In genomic region chr5:124651663-124652513, GRCh38 we compare ENCODE assay signal across 1 cellular context.
A peak's percentile ranks its signal among the peaks of the same experiment; 100 is the strongest.
TF ChIP-seq lines count a peak whose summit lies in the region.

No MANE protein-coding gene starts in this region.

TF ChIP-seq in K562, 482 proteins besides CTCF, POLR2A, EP300 and RAD21 (continued from another document and continues in another):
- TF ChIP-seq, protein P1, sequence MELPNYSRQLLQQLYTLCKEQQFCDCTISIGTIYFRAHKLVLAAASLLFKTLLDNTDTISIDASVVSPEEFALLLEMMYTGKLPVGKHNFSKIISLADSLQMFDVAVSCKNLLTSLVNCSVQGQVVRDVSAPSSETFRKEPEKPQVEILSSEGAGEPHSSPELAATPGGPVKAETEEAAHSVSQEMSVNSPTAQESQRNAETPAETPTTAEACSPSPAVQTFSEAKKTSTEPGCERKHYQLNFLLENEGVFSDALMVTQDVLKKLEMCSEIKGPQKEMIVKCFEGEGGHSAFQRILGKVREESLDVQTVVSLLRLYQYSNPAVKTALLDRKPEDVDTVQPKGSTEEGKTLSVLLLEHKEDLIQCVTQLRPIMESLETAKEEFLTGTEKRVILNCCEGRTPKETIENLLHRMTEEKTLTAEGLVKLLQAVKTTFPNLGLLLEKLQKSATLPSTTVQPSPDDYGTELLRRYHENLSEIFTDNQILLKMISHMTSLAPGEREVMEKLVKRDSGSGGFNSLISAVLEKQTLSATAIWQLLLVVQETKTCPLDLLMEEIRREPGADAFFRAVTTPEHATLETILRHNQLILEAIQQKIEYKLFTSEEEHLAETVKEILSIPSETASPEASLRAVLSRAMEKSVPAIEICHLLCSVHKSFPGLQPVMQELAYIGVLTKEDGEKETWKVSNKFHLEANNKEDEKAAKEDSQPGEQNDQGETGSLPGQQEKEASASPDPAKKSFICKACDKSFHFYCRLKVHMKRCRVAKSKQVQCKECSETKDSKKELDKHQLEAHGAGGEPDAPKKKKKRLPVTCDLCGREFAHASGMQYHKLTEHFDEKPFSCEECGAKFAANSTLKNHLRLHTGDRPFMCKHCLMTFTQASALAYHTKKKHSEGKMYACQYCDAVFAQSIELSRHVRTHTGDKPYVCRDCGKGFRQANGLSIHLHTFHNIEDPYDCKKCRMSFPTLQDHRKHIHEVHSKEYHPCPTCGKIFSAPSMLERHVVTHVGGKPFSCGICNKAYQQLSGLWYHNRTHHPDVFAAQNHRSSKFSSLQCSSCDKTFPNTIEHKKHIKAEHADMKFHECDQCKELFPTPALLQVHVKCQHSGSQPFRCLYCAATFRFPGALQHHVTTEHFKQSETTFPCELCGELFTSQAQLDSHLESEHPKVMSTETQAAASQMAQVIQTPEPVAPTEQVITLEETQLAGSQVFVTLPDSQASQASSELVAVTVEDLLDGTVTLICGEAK (IDR thresholded peaks at IDR 0.05) = peak; percentile 22; the same call in 1 of the 2 replicates
- TF ChIP-seq, protein P1 (CRISPR knock-in tag; IDR thresholded peaks at IDR 0.05) = no peak
- TF ChIP-seq HNRNPUL1 (IDR thresholded peaks at IDR 0.05; ENCODE audit: low read length) (no peak), MAFG (tag; conservative IDR thresholded peaks at IDR 0.05) (no peak), MCM3 (IDR thresholded peaks at IDR 0.05) (no peak), MTA1 (IDR thresholded peaks at IDR 0.05; ENCODE audit: borderline replicate concordance) (peak; percentile 94), MYBL2 (IDR thresholded peaks at IDR 0.05; ENCODE audit: low read depth) (no peak; the same call in 1 of the 2 replicates), MYBL2 (CRISPR knock-in tag; IDR thresholded peaks at IDR 0.05; ENCODE audit: borderline replicate concordance) (no peak), PCBP1 (IDR thresholded peaks at IDR 0.05; ENCODE audit: low read depth, low read length, poor library complexity, severe bottlenecking) (peak; percentile 24), RUNX1 (IDR thresholded peaks at IDR 0.05; ENCODE audit: low read depth) (no peak), HDAC2 (IDR thresholded peaks at IDR 0.05) (peak; percentile 97), TARDBP (IDR thresholded peaks at IDR 0.05) (peak; percentile 99), RCOR1 (IDR thresholded peaks at IDR 0.05; ENCODE audit: borderline replicate concordance in 1 of 2, low read depth in 2 of 2, low read length in 2 of 2) (peak; percentile 83 to 98), ZNF408 (CRISPR knock-in tag; IDR thresholded peaks at IDR 0.05; ENCODE audit: low read depth) (no peak), ZNF282 (CRISPR knock-in tag; IDR thresholded peaks at IDR 0.05) (no peak), PPARD (CRISPR knock-in tag; IDR thresholded peaks at IDR 0.05) (no peak), SOX6 (IDR thresholded peaks at IDR 0.05) (peak; percentile 97), TAF9B (IDR thresholded peaks at IDR 0.05; ENCODE audit: partially characterized antibody) (peak; percentile 32), ZFPM2 (CRISPR knock-in tag; IDR thresholded peaks at IDR 0.05) (no peak), ZFP30 (CRISPR knock-in tag; IDR thresholded peaks at IDR 0.05; ENCODE audit: borderline replicate concordance) (no peak), ZNF75A (CRISPR knock-in tag; IDR thresholded peaks at IDR 0.05) (no peak), ZNF263 (CRISPR knock-in tag; IDR thresholded peaks at IDR 0.05; ENCODE audit: borderline replicate concordance) (no peak), ADNP (tag; IDR thresholded peaks at IDR 0.05) (0 out of 2 replicates have a peak, but pooled peaks have one; percentile 20), ZBTB2 (IDR thresholded peaks at IDR 0.05) (peak; percentile 95), MNT (conservative IDR thresholded peaks at IDR 0.05) (peak; percentile 64 to 90; a peak in 3 of 4 replicates), RBFOX2 (IDR thresholded peaks at IDR 0.05; ENCODE audit: low read depth, low read length) (peak; percentile 97), SMAD3 (CRISPR knock-in tag; conservative IDR thresholded peaks at IDR 0.05) (0 out of 2 replicates have a peak, but pooled peaks have one; percentile 63), E2F4 (CRISPR knock-in tag; IDR thresholded peaks at IDR 0.05; ENCODE audit: low read depth) (0 out of 2 replicates have a peak, but pooled peaks have one; percentile 65), CCAR2 (IDR thresholded peaks at IDR 0.05; ENCODE audit: low read depth, low read length) (no peak), NBN (IDR thresholded peaks at IDR 0.05; ENCODE audit: low read depth) (peak; percentile 95), ZNF316 (IDR thresholded peaks at IDR 0.05) (no peak), ZKSCAN8 (CRISPR knock-in tag; IDR thresholded peaks at IDR 0.05) (0 out of 2 replicates have a peak, but pooled peaks have one; percentile 52), PML (IDR thresholded peaks at IDR 0.05; ENCODE audit: low read length) (peak; percentile 98)
- TF ChIP-seq, protein P2, sequence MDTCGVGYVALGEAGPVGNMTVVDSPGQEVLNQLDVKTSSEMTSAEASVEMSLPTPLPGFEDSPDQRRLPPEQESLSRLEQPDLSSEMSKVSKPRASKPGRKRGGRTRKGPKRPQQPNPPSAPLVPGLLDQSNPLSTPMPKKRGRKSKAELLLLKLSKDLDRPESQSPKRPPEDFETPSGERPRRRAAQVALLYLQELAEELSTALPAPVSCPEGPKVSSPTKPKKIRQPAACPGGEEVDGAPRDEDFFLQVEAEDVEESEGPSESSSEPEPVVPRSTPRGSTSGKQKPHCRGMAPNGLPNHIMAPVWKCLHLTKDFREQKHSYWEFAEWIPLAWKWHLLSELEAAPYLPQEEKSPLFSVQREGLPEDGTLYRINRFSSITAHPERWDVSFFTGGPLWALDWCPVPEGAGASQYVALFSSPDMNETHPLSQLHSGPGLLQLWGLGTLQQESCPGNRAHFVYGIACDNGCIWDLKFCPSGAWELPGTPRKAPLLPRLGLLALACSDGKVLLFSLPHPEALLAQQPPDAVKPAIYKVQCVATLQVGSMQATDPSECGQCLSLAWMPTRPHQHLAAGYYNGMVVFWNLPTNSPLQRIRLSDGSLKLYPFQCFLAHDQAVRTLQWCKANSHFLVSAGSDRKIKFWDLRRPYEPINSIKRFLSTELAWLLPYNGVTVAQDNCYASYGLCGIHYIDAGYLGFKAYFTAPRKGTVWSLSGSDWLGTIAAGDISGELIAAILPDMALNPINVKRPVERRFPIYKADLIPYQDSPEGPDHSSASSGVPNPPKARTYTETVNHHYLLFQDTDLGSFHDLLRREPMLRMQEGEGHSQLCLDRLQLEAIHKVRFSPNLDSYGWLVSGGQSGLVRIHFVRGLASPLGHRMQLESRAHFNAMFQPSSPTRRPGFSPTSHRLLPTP (IDR thresholded peaks at IDR 0.05; ENCODE audit: borderline replicate concordance, extremely low read depth, insufficient read length) = no peak
- TF ChIP-seq, protein P3, sequence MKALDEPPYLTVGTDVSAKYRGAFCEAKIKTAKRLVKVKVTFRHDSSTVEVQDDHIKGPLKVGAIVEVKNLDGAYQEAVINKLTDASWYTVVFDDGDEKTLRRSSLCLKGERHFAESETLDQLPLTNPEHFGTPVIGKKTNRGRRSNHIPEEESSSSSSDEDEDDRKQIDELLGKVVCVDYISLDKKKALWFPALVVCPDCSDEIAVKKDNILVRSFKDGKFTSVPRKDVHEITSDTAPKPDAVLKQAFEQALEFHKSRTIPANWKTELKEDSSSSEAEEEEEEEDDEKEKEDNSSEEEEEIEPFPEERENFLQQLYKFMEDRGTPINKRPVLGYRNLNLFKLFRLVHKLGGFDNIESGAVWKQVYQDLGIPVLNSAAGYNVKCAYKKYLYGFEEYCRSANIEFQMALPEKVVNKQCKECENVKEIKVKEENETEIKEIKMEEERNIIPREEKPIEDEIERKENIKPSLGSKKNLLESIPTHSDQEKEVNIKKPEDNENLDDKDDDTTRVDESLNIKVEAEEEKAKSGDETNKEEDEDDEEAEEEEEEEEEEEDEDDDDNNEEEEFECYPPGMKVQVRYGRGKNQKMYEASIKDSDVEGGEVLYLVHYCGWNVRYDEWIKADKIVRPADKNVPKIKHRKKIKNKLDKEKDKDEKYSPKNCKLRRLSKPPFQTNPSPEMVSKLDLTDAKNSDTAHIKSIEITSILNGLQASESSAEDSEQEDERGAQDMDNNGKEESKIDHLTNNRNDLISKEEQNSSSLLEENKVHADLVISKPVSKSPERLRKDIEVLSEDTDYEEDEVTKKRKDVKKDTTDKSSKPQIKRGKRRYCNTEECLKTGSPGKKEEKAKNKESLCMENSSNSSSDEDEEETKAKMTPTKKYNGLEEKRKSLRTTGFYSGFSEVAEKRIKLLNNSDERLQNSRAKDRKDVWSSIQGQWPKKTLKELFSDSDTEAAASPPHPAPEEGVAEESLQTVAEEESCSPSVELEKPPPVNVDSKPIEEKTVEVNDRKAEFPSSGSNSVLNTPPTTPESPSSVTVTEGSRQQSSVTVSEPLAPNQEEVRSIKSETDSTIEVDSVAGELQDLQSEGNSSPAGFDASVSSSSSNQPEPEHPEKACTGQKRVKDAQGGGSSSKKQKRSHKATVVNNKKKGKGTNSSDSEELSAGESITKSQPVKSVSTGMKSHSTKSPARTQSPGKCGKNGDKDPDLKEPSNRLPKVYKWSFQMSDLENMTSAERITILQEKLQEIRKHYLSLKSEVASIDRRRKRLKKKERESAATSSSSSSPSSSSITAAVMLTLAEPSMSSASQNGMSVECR (CRISPR knock-in tag; IDR thresholded peaks at IDR 0.05) = no peak
- TF ChIP-seq, protein P4, sequence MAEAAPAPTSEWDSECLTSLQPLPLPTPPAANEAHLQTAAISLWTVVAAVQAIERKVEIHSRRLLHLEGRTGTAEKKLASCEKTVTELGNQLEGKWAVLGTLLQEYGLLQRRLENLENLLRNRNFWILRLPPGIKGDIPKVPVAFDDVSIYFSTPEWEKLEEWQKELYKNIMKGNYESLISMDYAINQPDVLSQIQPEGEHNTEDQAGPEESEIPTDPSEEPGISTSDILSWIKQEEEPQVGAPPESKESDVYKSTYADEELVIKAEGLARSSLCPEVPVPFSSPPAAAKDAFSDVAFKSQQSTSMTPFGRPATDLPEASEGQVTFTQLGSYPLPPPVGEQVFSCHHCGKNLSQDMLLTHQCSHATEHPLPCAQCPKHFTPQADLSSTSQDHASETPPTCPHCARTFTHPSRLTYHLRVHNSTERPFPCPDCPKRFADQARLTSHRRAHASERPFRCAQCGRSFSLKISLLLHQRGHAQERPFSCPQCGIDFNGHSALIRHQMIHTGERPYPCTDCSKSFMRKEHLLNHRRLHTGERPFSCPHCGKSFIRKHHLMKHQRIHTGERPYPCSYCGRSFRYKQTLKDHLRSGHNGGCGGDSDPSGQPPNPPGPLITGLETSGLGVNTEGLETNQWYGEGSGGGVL (CRISPR knock-in tag; IDR thresholded peaks at IDR 0.05) = no peak
- TF ChIP-seq, protein P5, sequence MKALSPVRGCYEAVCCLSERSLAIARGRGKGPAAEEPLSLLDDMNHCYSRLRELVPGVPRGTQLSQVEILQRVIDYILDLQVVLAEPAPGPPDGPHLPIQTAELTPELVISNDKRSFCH (CRISPR knock-in tag; IDR thresholded peaks at IDR 0.05) = no peak
- TF ChIP-seq, protein P5 (tag; IDR thresholded peaks at IDR 0.05) = peak; percentile 60; the same call in 1 of the 2 replicates
